18 cellular contexts compared by ENCODE assay signal in genomic region chr6:11335826-11336225, GRCh38.
DNase-seq lines count a peak whose midpoint lies in the region; ATAC-seq and TF ChIP-seq lines count a peak whose summit lies in the region.
"Had no signal": no experiment of that assay in that cellular context is flagged by ENCODE, and none has a peak within 500 bp of the region (broad histone marks: within the 10 kb centered on the region; RNA-seq: fewer than 3 reads in every experiment).

No MANE protein-coding gene starts in this region.

- WGBS in smooth muscle cell (ENCODE audit: low lambda C conversion rate): 64% methylated on average over 5 of the region's 5 CpGs

- no peak overlapping the region for H3K4me2 ChIP-seq in smooth muscle cell
- H3K4me2 ChIP-seq: GM23338 had no signal

- H3K27ac Mint-ChIP-seq in CD4-positive, CD25-positive, alpha-beta regulatory T cell: peak overlapping the region in 2 of 3 donors; percentile 61 to 85
- H3K27ac Mint-ChIP-seq: GM23338, HFFc6 had no signal

- no peak overlapping the region for H2AFZ ChIP-seq in smooth muscle cell (ENCODE audit: low read depth)
- H2AFZ ChIP-seq: GM23338 had no signal

- H3K27me3 Mint-ChIP-seq in CD4-positive, CD25-positive, alpha-beta regulatory T cell: no peaks in the 10 kb centered on the region
- H3K27me3 Mint-ChIP-seq: CD4-positive, alpha-beta memory T cell had no signal

- H3F3A ChIP-seq in smooth muscle cell (ENCODE audit: low read depth): no peaks in the 10 kb centered on the region

- H3K4me3 Mint-ChIP-seq in CD4-positive, CD25-positive, alpha-beta regulatory T cell: no peak overlapping the region
- H3K4me3 Mint-ChIP-seq: CD4-positive, alpha-beta memory T cell; GM23338; HFFc6 had no signal

- intact Hi-C loops in left lung (cut with DNase I): no loop called here

- H3K9ac ChIP-seq in smooth muscle cell (ENCODE audit: low read depth): no peak overlapping the region

- peaks cover 9% of the 10 kb centered on the region for H3K4me1 ChIP-seq in CD4-positive, CD25-positive, alpha-beta regulatory T cell (ENCODE audit: control insufficient read depth, insufficient read depth, low read length, poor library complexity, severe bottlenecking)
- no peaks in the 10 kb centered on the region for H3K4me1 ChIP-seq in smooth muscle cell (ENCODE audit: low read depth)
- peaks cover 0 to 10% of the 10 kb centered on the region in 2 donors for H3K4me1 ChIP-seq in left lung

- H3K27me3 ChIP-seq in CD4-positive, CD25-positive, alpha-beta regulatory T cell (ENCODE audit: control insufficient read depth, insufficient read depth, low read length): no peaks in the 10 kb centered on the region
- H3K27me3 ChIP-seq in WERI-Rb-1 (ENCODE audit: insufficient read depth, low read depth, severe bottlenecking) (no peaks in the 10 kb centered on the region), smooth muscle cell (ENCODE audit: low read depth) (no peaks in the 10 kb centered on the region), left lung (no peaks in the 10 kb centered on the region)

- H3K27ac ChIP-seq in CD4-positive, CD25-positive, alpha-beta regulatory T cell (ENCODE audit: insufficient read depth, low read length, poor library complexity, severe bottlenecking): no peak overlapping the region
- H3K27ac ChIP-seq in WERI-Rb-1 (no peak overlapping the region), smooth muscle cell (ENCODE audit: low read depth) (peak overlapping the region; percentile 41), left lung (no peak overlapping the region)
- H3K27ac ChIP-seq: C4-2B had no signal

- H3K4me3 ChIP-seq in CD4-positive, CD25-positive, alpha-beta regulatory T cell (ENCODE audit: low read depth, low read length): no peak overlapping the region
- no peak overlapping the region for H3K4me3 ChIP-seq in WERI-Rb-1 (ENCODE audit: low read depth, low read length)
- H3K4me3 ChIP-seq in smooth muscle cell: no peak overlapping the region
- H3K4me3 ChIP-seq in left lung: no peak overlapping the region
- H3K4me3 ChIP-seq: GM23338 had no signal

- H3K36me3 ChIP-seq in CD4-positive, CD25-positive, alpha-beta regulatory T cell (ENCODE audit: control insufficient read depth, insufficient read depth, low read length): peaks cover 20% of the 10 kb centered on the region
- H3K36me3 ChIP-seq in WERI-Rb-1 (no peaks in the 10 kb centered on the region), smooth muscle cell (ENCODE audit: low read depth) (no peaks in the 10 kb centered on the region), left lung (no peaks in the 10 kb centered on the region)

- H3K4me1 Mint-ChIP-seq in CD4-positive, CD25-positive, alpha-beta regulatory T cell: peaks cover 28 to 42% (median 38%) of the 10 kb centered on the region in 4 donors

- no peaks in the 10 kb centered on the region for H4K20me1 ChIP-seq in smooth muscle cell (ENCODE audit: low read depth)

- H3K9me3 ChIP-seq in CD4-positive, CD25-positive, alpha-beta regulatory T cell (ENCODE audit: control insufficient read depth in 2 of 2, low read length in 2 of 2): no peaks in the 10 kb centered on the region
- H3K9me3 ChIP-seq in WERI-Rb-1 (ENCODE audit: severe bottlenecking): no peaks in the 10 kb centered on the region
- no peaks in the 10 kb centered on the region for H3K9me3 ChIP-seq in smooth muscle cell (replicated peaks; ENCODE audit: low read depth)
- H3K9me3 ChIP-seq in left lung: no peaks in the 10 kb centered on the region

- H3K79me2 ChIP-seq in smooth muscle cell (ENCODE audit: low read depth): no peaks in the 10 kb centered on the region

- ATAC-seq in CD4-positive, CD25-positive, alpha-beta regulatory T cell (ENCODE audit: low read depth in 2 of 2): no peak
- no peak for ATAC-seq in HG03460 (IDR thresholded peaks at IDR 0.05; ENCODE audit: unreplicated experiment)
- no peak for ATAC-seq in left lung
- ATAC-seq: GM23338, HCT116 had no signal

- no peak for DNase-seq in CD4-positive, CD25-positive, alpha-beta regulatory T cell
- DNase-seq in WERI-Rb-1: peak; percentile 55
- peak; percentile 12 for DNase-seq in islet precursor cell
- DNase-seq in smooth muscle cell (lab: John Stamatoyannopoulos, UW; ENCODE audit: unreplicated experiment): no peak
- no peak for DNase-seq in ecto neural progenitor cell (ENCODE audit: low spot score)
- no peak for DNase-seq in SW480 (ENCODE audit: low spot score)
- DNase-seq in left lung: no peak
- DNase-seq: ACHN; Calu3; CD4-positive, alpha-beta memory T cell; DMS79 treated with DMSO at 0.1 percent for 48 hours; GF-D8; HFFc6; IMR-90 had no signal

- no peaks in the 10 kb centered on the region for H3K9me3 Mint-ChIP-seq in CD4-positive, CD25-positive, alpha-beta regulatory T cell
- H3K9me3 Mint-ChIP-seq: GM23338, HFFc6 had no signal

- H3K36me3 Mint-ChIP-seq in CD4-positive, CD25-positive, alpha-beta regulatory T cell: peaks cover 43% of the 10 kb centered on the region

- TF ChIP-seq CTCF in WERI-Rb-1 (IDR thresholded peaks at IDR 0.05; ENCODE audit: low read depth, low read length): no peak
- no peak for TF ChIP-seq CTCF in smooth muscle cell (IDR thresholded peaks at IDR 0.05; ENCODE audit: borderline replicate concordance, insufficient read depth, poor library complexity, severe bottlenecking)
- no peak for TF ChIP-seq CTCF in left lung (IDR thresholded peaks at IDR 0.05)

Comparison
In these comparisons a context has a peak if more than half of its experiments do, and no peak if none do; other contexts are left out.
1. DNase-seq: peak in WERI-Rb-1 (single experiment) and islet precursor cell (single experiment); none in CD4-positive, CD25-positive, alpha-beta regulatory T cell (0 of 3), smooth muscle cell (single experiment), ecto neural progenitor cell (single experiment), SW480 (single experiment) and left lung (0 of 2).